1 cellular context compared by ENCODE assay signal in genomic region chr10:130970341-130971122, GRCh38.
TF ChIP-seq lines count a peak whose summit lies in the region.

No MANE protein-coding gene starts in this region.

TF ChIP-seq in HepG2, 621 proteins besides CTCF, POLR2A, EP300 and RAD21 (continued from another document):
- TF ChIP-seq HIC2 (CRISPR knock-in tag; IDR thresholded peaks at IDR 0.05; ENCODE audit: low read depth) = no peak
- TF ChIP-seq, protein P1, sequence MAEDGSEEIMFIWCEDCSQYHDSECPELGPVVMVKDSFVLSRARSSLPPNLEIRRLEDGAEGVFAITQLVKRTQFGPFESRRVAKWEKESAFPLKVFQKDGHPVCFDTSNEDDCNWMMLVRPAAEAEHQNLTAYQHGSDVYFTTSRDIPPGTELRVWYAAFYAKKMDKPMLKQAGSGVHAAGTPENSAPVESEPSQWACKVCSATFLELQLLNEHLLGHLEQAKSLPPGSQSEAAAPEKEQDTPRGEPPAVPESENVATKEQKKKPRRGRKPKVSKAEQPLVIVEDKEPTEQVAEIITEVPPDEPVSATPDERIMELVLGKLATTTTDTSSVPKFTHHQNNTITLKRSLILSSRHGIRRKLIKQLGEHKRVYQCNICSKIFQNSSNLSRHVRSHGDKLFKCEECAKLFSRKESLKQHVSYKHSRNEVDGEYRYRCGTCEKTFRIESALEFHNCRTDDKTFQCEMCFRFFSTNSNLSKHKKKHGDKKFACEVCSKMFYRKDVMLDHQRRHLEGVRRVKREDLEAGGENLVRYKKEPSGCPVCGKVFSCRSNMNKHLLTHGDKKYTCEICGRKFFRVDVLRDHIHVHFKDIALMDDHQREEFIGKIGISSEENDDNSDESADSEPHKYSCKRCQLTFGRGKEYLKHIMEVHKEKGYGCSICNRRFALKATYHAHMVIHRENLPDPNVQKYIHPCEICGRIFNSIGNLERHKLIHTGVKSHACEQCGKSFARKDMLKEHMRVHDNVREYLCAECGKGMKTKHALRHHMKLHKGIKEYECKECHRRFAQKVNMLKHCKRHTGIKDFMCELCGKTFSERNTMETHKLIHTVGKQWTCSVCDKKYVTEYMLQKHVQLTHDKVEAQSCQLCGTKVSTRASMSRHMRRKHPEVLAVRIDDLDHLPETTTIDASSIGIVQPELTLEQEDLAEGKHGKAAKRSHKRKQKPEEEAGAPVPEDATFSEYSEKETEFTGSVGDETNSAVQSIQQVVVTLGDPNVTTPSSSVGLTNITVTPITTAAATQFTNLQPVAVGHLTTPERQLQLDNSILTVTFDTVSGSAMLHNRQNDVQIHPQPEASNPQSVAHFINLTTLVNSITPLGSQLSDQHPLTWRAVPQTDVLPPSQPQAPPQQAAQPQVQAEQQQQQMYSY (CRISPR knock-in tag; IDR thresholded peaks at IDR 0.05) = no peak
- no peak for TF ChIP-seq FOSL2 (CRISPR knock-in tag; IDR thresholded peaks at IDR 0.05)
- TF ChIP-seq, protein P2, sequence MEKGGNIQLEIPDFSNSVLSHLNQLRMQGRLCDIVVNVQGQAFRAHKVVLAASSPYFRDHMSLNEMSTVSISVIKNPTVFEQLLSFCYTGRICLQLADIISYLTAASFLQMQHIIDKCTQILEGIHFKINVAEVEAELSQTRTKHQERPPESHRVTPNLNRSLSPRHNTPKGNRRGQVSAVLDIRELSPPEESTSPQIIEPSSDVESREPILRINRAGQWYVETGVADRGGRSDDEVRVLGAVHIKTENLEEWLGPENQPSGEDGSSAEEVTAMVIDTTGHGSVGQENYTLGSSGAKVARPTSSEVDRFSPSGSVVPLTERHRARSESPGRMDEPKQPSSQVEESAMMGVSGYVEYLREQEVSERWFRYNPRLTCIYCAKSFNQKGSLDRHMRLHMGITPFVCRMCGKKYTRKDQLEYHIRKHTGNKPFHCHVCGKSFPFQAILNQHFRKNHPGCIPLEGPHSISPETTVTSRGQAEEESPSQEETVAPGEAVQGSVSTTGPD (CRISPR knock-in tag; IDR thresholded peaks at IDR 0.05) = no peak
- TF ChIP-seq RBM39 (IDR thresholded peaks at IDR 0.05; ENCODE audit: low read depth, low read length, poor library complexity, severe bottlenecking) = no peak
- no peak for TF ChIP-seq HNRNPL (IDR thresholded peaks at IDR 0.05; ENCODE audit: low read depth, low read length)
TF ChIP-seq in HepG2: peak in this region for 0.
